1 cellular context compared by ENCODE assay signal in the genomic region with DNA sequence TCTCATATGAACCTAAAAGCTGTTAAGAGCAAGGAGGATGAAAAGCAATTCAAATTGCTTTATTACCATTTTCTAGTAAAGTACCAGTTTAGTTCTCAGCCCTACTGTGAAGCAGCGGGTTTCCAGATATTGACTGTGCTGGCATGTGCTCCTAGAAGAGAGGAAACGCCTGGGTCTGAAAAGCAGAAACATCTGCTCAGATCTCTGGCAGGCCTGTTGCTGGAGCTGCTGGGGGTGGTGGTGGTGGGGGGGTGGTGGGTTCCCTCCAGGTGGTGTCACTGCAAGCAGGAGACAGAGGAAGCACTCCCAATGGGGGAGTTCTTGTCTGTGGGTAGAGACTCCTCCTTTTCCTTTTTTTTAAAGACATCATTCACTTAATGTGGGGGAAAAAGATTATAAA.
TF ChIP-seq lines count a peak whose summit lies in the region.

No MANE protein-coding gene starts in this region.

TF ChIP-seq in WTC11, 78 proteins besides CTCF, POLR2A, EP300 and RAD21 (continued from another document):
- TF ChIP-seq, protein P1, sequence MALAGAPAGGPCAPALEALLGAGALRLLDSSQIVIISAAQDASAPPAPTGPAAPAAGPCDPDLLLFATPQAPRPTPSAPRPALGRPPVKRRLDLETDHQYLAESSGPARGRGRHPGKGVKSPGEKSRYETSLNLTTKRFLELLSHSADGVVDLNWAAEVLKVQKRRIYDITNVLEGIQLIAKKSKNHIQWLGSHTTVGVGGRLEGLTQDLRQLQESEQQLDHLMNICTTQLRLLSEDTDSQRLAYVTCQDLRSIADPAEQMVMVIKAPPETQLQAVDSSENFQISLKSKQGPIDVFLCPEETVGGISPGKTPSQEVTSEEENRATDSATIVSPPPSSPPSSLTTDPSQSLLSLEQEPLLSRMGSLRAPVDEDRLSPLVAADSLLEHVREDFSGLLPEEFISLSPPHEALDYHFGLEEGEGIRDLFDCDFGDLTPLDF (CRISPR knock-in tag; IDR thresholded peaks at IDR 0.05): no peak
- TF ChIP-seq, protein P2, sequence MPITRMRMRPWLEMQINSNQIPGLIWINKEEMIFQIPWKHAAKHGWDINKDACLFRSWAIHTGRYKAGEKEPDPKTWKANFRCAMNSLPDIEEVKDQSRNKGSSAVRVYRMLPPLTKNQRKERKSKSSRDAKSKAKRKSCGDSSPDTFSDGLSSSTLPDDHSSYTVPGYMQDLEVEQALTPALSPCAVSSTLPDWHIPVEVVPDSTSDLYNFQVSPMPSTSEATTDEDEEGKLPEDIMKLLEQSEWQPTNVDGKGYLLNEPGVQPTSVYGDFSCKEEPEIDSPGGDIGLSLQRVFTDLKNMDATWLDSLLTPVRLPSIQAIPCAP (CRISPR knock-in tag; IDR thresholded peaks at IDR 0.05): no peak
